25 cellular contexts compared by ENCODE assay signal in genomic region chr3:107578091-107578490, GRCh38. TPM values are rescaled to one million over a fixed set of nuclear protein-coding genes. Genes with fewer than 3 reads are reported as not detected.
DNase-seq lines count a peak whose midpoint lies in the region; ATAC-seq and TF ChIP-seq lines count a peak whose summit lies in the region.
"Had no signal": no experiment of that assay in that cellular context is flagged by ENCODE, and none has a peak within 500 bp of the region (broad histone marks: within the 10 kb centered on the region; RNA-seq: fewer than 3 reads in every experiment).

No MANE protein-coding gene starts in this region.

- H3K79me2 ChIP-seq in mesendoderm (ENCODE audit: control insufficient read depth, insufficient read depth, low read length), result no peaks in the 10 kb centered on the region

- WGBS in mesendoderm (ENCODE audit: extremely low coverage, insufficient coverage, low lambda C conversion rate), result no CpG with 5 or more reads among the region's 2 CpGs
- 79 to 82% (median 80%) methylated on average over 2 of the region's 2 CpGs for WGBS in adrenal gland, 4 donors

- no peak overlapping the region for H4K5ac ChIP-seq in mesendoderm (ENCODE audit: low read length)

- H3K27me3 ChIP-seq in AG04450 (ENCODE audit: control insufficient read depth, insufficient read depth, low read length), result no peaks in the 10 kb centered on the region
- H3K27me3 ChIP-seq in CD4-positive, alpha-beta memory T cell (ENCODE audit: insufficient read depth, low read length), result no peaks in the 10 kb centered on the region
- H3K27me3 ChIP-seq in mesendoderm (ENCODE audit: insufficient read depth, low read length, poor library complexity), result no peaks in the 10 kb centered on the region
- no peaks in the 10 kb centered on the region for H3K27me3 ChIP-seq in adrenal gland
- H3K27me3 ChIP-seq: body of pancreas, pancreas, transverse colon had no signal

- no peaks in the 10 kb centered on the region for H3K9me3 ChIP-seq in AG04450 (ENCODE audit: control insufficient read depth, insufficient read depth, low read length)
- H3K9me3 ChIP-seq in CD4-positive, alpha-beta memory T cell (ENCODE audit: control insufficient read depth in 1 of 2, low read length in 2 of 2), result no peaks in the 10 kb centered on the region
- no peaks in the 10 kb centered on the region for H3K9me3 ChIP-seq in adrenal gland (replicated peaks in 1 of 3)
- H3K9me3 ChIP-seq: body of pancreas, pancreas, transverse colon had no signal

- no peak overlapping the region for H3K4me2 ChIP-seq in mesendoderm (ENCODE audit: low read length)
- H3K4me2 ChIP-seq: smooth muscle cell had no signal

- H2AK5ac ChIP-seq in mesendoderm (ENCODE audit: low read length), result no peak overlapping the region

- no peaks in the 10 kb centered on the region for H3K27me3 Mint-ChIP-seq in CD4-positive, alpha-beta memory T cell
- H3K27me3 Mint-ChIP-seq in activated B cell treated with CpG ODN at 0.5 μM for 24 hours, result no peaks in the 10 kb centered on the region

- no peak for ATAC-seq in activated B cell treated with CpG ODN at 0.5 μM for 24 hours (ENCODE audit: low read depth)
- ATAC-seq in HG03175 (IDR thresholded peaks at IDR 0.05; ENCODE audit: unreplicated experiment), result no peak
- ATAC-seq: body of pancreas, pancreas had no signal

- TF ChIP-seq POLR2A in adrenal gland (IDR thresholded peaks at IDR 0.05), result no peak

- no peak for TF ChIP-seq CTCF in AG04450 (IDR thresholded peaks at IDR 0.05; ENCODE audit: low read depth, low read length)
- no peak for TF ChIP-seq CTCF in activated B cell treated with CpG ODN at 0.5 μM for 24 hours (IDR thresholded peaks at IDR 0.05)
- no peak for TF ChIP-seq CTCF in adrenal gland (IDR thresholded peaks at IDR 0.05)

- H3K36me3 Mint-ChIP-seq in CD4-positive, alpha-beta memory T cell, result peaks cover 3 to 4% of the 10 kb centered on the region in 2 donors
- peaks cover 19% of the 10 kb centered on the region for H3K36me3 Mint-ChIP-seq in activated B cell treated with CpG ODN at 0.5 μM for 24 hours (ENCODE audit: low read depth)

- H2BK120ac ChIP-seq in mesendoderm (ENCODE audit: low read depth, low read length), result no peak overlapping the region

- H3K56ac ChIP-seq in mesendoderm (ENCODE audit: low read length), result no peak overlapping the region

- peaks cover 25 to 32% (median 25%) of the 10 kb centered on the region in 4 donors for H3K4me1 Mint-ChIP-seq in CD4-positive, alpha-beta memory T cell
- H3K4me1 Mint-ChIP-seq in activated B cell treated with CpG ODN at 0.5 μM for 24 hours, result peaks cover 20% of the 10 kb centered on the region

- H3K4me3 ChIP-seq in AG04450 (ENCODE audit: low read depth, low read length), result no peak overlapping the region
- H3K4me3 ChIP-seq in CD4-positive, alpha-beta memory T cell (ENCODE audit: low read length in 2 of 2), result no peak overlapping the region
- no peak overlapping the region for H3K4me3 ChIP-seq in mesendoderm (ENCODE audit: low read length)
- no peak overlapping the region for H3K4me3 ChIP-seq in adrenal gland
- H3K4me3 ChIP-seq: body of pancreas, pancreas, smooth muscle cell, transverse colon had no signal

- H3K9me3 Mint-ChIP-seq in CD4-positive, alpha-beta memory T cell, result no peaks in the 10 kb centered on the region
- H3K9me3 Mint-ChIP-seq in activated B cell treated with CpG ODN at 0.5 μM for 24 hours, result no peaks in the 10 kb centered on the region
- H3K9me3 Mint-ChIP-seq: T-helper 1 cell treated with Interleukin-12 subunit alpha and Interleukin-12 subunit beta and Interleukin-4 antibody, amounts not matched to agents 30 μg/mL and 1 μg/mL, for 36 hours had no signal

- H3K36me3 ChIP-seq in CD4-positive, alpha-beta memory T cell (ENCODE audit: insufficient read depth, low read length), result no peaks in the 10 kb centered on the region
- no peaks in the 10 kb centered on the region for H3K36me3 ChIP-seq in mesendoderm (ENCODE audit: control insufficient read depth, insufficient read depth, low read length)
- no peaks in the 10 kb centered on the region for H3K36me3 ChIP-seq in adrenal gland (replicated peaks in 1 of 2)
- H3K36me3 ChIP-seq: pancreas, transverse colon had no signal

- POLR2A ChIA-PET in AG04450 (lab: Yijun Ruan, JAX) (no interaction called here), activated B cell treated with CpG ODN at 0.5 μM for 24 hours (lab: Charles Lee) (no interaction called here)
- POLR2A ChIA-PET in CD4-positive, alpha-beta memory T cell (lab: Charles Lee; ENCODE audit: partially characterized antibody), result no interaction called here

- H3K4ac ChIP-seq in mesendoderm (ENCODE audit: low read depth, low read length), result no peak overlapping the region

- H3K27ac Mint-ChIP-seq in CD4-positive, alpha-beta memory T cell, result peak overlapping the region in 4 of 7 donors; percentile 11 to 75 (median 23)
- peak overlapping the region; percentile 50 for H3K27ac Mint-ChIP-seq in activated B cell treated with CpG ODN at 0.5 μM for 24 hours
- H3K27ac Mint-ChIP-seq: T-helper 1 cell treated with Interleukin-12 subunit alpha and Interleukin-12 subunit beta and Interleukin-4 antibody, amounts not matched to agents 30 μg/mL and 1 μg/mL, for 36 hours had no signal

- no peak overlapping the region for H4K8ac ChIP-seq in mesendoderm (ENCODE audit: low read depth, low read length)

- no peak overlapping the region for H3K9ac ChIP-seq in mesendoderm (ENCODE audit: low read length)

- DNase-seq in AG04450 (ENCODE audit: low read depth, low spot score) (no peak), activated B cell treated with CpG ODN at 0.5 μM for 24 hours (no peak), mesendoderm (peak; percentile 58), NCI-H69 (lab: John Stamatoyannopoulos, UW) (no peak), adrenal gland (no peak)
- no peak for DNase-seq in CD4-positive, alpha-beta memory T cell
- DNase-seq: activated CD4-positive, alpha-beta T cell treated with anti-CD3 and anti-CD28 coated beads for 4 hours; activated CD8-positive, alpha-beta memory T cell treated with anti-CD3 and anti-CD28 coated beads for 24 hours; activated effector memory CD4-positive, alpha-beta T cell treated with anti-CD3 and anti-CD28 coated beads, Interleukin-2, amount 50 U/mL, for 16 hours; body of pancreas; cerebellar nuclear complex; DMS 273 treated with DMSO at 0.1 percent for 48 hours; glutamatergic neuron; GOT3; IMR-90; NCI-H1092; NCI-H187 treated with DMSO at 0.1 percent for 48 hours; NCI-H446; pancreas; stimulated activated CD4-positive, alpha-beta T cell treated with anti-CD3 and anti-CD28 coated beads, Interleukin-2, amount 100 ng/mL, for 24 hours; transverse colon had no signal

- peak overlapping the region; percentile 13 for H3K27ac ChIP-seq in AG04450 (ENCODE audit: low read depth, low read length)
- no peak overlapping the region for H3K27ac ChIP-seq in CD4-positive, alpha-beta memory T cell (ENCODE audit: low read depth, low read length)
- H3K27ac ChIP-seq in mesendoderm (ENCODE audit: low read depth, low read length), result no peak overlapping the region
- H3K27ac ChIP-seq in adrenal gland, result no peak overlapping the region
- H3K27ac ChIP-seq: body of pancreas, pancreas, RWPE1, transverse colon had no signal

- H3K79me1 ChIP-seq in mesendoderm (ENCODE audit: low read length), result peaks cover 2% of the 10 kb centered on the region

- no peak overlapping the region for H2BK15ac ChIP-seq in mesendoderm (replicated peaks; ENCODE audit: low read depth)

- H3K4me1 ChIP-seq in CD4-positive, alpha-beta memory T cell (ENCODE audit: insufficient read depth, low read length), result peaks cover 15% of the 10 kb centered on the region
- H3K4me1 ChIP-seq in mesendoderm (ENCODE audit: control insufficient read depth, low read depth, low read length) (peaks cover 3% of the 10 kb centered on the region), adrenal gland (replicated peaks in 1 of 2) (peaks cover 0 to 17% of the 10 kb centered on the region in 2 donors)
- H3K4me1 ChIP-seq: transverse colon had no signal

- CTCF ChIA-PET in AG04450 (lab: Charles Lee), result interaction anchor here (0.8 to 1.7 kb wide), 7 partner anchors 21 to 306 kb away, joined by 3 to 6 read pairs (median 3); no protein-coding TSS in a partner anchor
- CTCF ChIA-PET in CD4-positive, alpha-beta memory T cell (lab: Charles Lee; ENCODE audit: partially characterized antibody), result interaction anchor here (1.0 to 1.4 kb wide), 4 partner anchors 9 to 306 kb away, joined by 3 to 4 read pairs (median 4); no protein-coding TSS in a partner anchor
- CTCF ChIA-PET in activated B cell treated with CpG ODN at 0.5 μM for 24 hours (lab: Charles Lee), result interaction anchor here (0.9 to 1.0 kb wide), 2 partner anchors 22 to 307 kb away, joined by 3 to 5 read pairs; no protein-coding TSS in a partner anchor

- no peak overlapping the region for H3K18ac ChIP-seq in mesendoderm (ENCODE audit: low read length)

- no peak overlapping the region for H2BK5ac ChIP-seq in mesendoderm (ENCODE audit: low read length)

- intact Hi-C loops in CD4-positive, alpha-beta memory T cell (cut with micrococcal nuclease), result loop anchor here (2.0 kb wide), 1 partner anchor 15 kb away; no protein-coding TSS in a partner anchor
- intact Hi-C loops in activated B cell treated with CpG ODN at 0.5 μM for 24 hours (cut with micrococcal nuclease) (loop anchor here (10.0 kb wide), 1 partner anchor 897 kb away; no protein-coding TSS in a partner anchor), adrenal gland (cut with DNase I) (loop anchor here in 1 of 2 donors (10.0 kb wide), 1 partner anchor 167 kb away; no protein-coding TSS in a partner anchor)

- no peak overlapping the region for H3K23ac ChIP-seq in mesendoderm (ENCODE audit: low read length)

- peak overlapping the region in 1 of 8 donors; percentile 6 for H3K4me3 Mint-ChIP-seq in CD4-positive, alpha-beta memory T cell
- no peak overlapping the region for H3K4me3 Mint-ChIP-seq in activated B cell treated with CpG ODN at 0.5 μM for 24 hours
- H3K4me3 Mint-ChIP-seq: T-helper 1 cell treated with Interleukin-12 subunit alpha and Interleukin-12 subunit beta and Interleukin-4 antibody, amounts not matched to agents 30 μg/mL and 1 μg/mL, for 36 hours had no signal

RNA-seq across cellular contexts. Expression of gene BBX, which starts 55.3 kb away (rescaled TPM):
- polyA plus RNA-seq in AG04450 (2011; rRNA removed) (38.2 and 46.1 TPM in 2 replicates), adrenal gland (10 to 100 TPM; 12.8 to 72.1 (median 19.4) TPM)
- 69.0 and 82.0 TPM in 2 replicates for polyA minus RNA-seq in AG04450 (2011; rRNA and poly(A)+ RNA removed)
- 10 to 100 TPM; 93.9 to 99.1 TPM for total RNA-seq in CD4-positive, alpha-beta memory T cell
- polyA plus RNA-seq in CD4-positive, alpha-beta memory T cell, result 100 to 1,000 TPM in 1 of 2 donors, 10 to 100 TPM in 1; 85.4 to 101 TPM
- total RNA-seq in activated B cell treated with CpG ODN at 0.5 μM for 24 hours (75.8 and 77.5 TPM in 2 replicates), adrenal gland (100 to 1,000 TPM in 6 of 8 donors, 10 to 100 TPM in 2; 87.5 to 208 (median 122) TPM)
- polyA plus RNA-seq in mesendoderm (2013, experiment 1 of 2), result 24.0 TPM
- 24.7 TPM for polyA plus RNA-seq in mesendoderm (2013, experiment 2 of 2)
